Comparison of ENCODE assay signal across 8 cellular contexts in genomic region chr10:132363921-132364593, GRCh38. TPM values are rescaled to one million over a fixed set of nuclear protein-coding genes. Genes with fewer than 3 reads are reported as not detected.
A peak's percentile ranks its signal among the peaks of the same experiment; 100 is the strongest.
DNase-seq lines count a peak whose midpoint lies in the region; ATAC-seq and TF ChIP-seq lines count a peak whose summit lies in the region.

No MANE protein-coding gene starts in this region.

- H3K4me1 Mint-ChIP-seq in endodermal cell, result no peaks in the 10 kb centered on the region

- no peak overlapping the region for H3K4me3 ChIP-seq in Jurkat, Clone E6-1 (ENCODE audit: low read length)
- H3K4me3 ChIP-seq in endodermal cell (ENCODE audit: low read length) (no peak overlapping the region), neuronal stem cell (ENCODE audit: low read length in 2 of 2) (peak overlapping the region in 1 of 2 donors; percentile 1), foreskin fibroblast (ENCODE audit: low read depth in 1 of 2, low read length in 2 of 2) (no peak overlapping the region)

- TF ChIP-seq CTCF in GM10266 (IDR thresholded peaks at IDR 0.05; ENCODE audit: control insufficient read depth, insufficient read depth, low read depth, missing control alignments), result no peak
- TF ChIP-seq CTCF in endodermal cell (conservative IDR thresholded peaks at IDR 0.05), result no peak
- TF ChIP-seq CTCF in foreskin fibroblast (IDR thresholded peaks at IDR 0.05; ENCODE audit: low read depth, low read length), result no peak

- 53 to 54% methylated on average over 5 to 14 of the region's 16 CpGs for WGBS in endodermal cell (ENCODE audit: insufficient coverage in 1 of 2, insufficient read length in 1 of 2), 2 experiments
- WGBS in neuronal stem cell (ENCODE audit: extremely low coverage in 2 of 2, insufficient read length in 2 of 2, insufficient replicate concordance in 1 of 2), 2 donors, result 100% methylated on average over 4 to 5 of the region's 16 CpGs

- H3K27ac ChIP-seq in endodermal cell (ENCODE audit: low read depth, low read length) (no peak overlapping the region), neuronal stem cell (replicated peaks; ENCODE audit: low read length) (no peak overlapping the region)

- no peak overlapping the region for H2BK120ac ChIP-seq in neuronal stem cell (ENCODE audit: low read depth, low read length)

- no peaks in the 10 kb centered on the region for H3K79me1 ChIP-seq in neuronal stem cell (ENCODE audit: low read depth, low read length)

- no peaks in the 10 kb centered on the region for H3K27me3 Mint-ChIP-seq in endodermal cell (ENCODE audit: insufficient read depth)

- no peak overlapping the region for H3K14ac ChIP-seq in neuronal stem cell (ENCODE audit: low read length)

- peak overlapping the region; percentile 1 for H3K23ac ChIP-seq in neuronal stem cell (ENCODE audit: low read depth, low read length, poor library complexity)

- no peak overlapping the region for H3K4ac ChIP-seq in neuronal stem cell (ENCODE audit: low read length)

- peaks cover 7% of the 10 kb centered on the region for H3K9me3 Mint-ChIP-seq in endodermal cell

- no peak overlapping the region for H3K4me2 ChIP-seq in neuronal stem cell (ENCODE audit: insufficient read depth, low read length, poor library complexity, severe bottlenecking)

- no peak overlapping the region for H2BK12ac ChIP-seq in neuronal stem cell (ENCODE audit: low read length)

- DNase-seq in GM10266 (ENCODE audit: extremely low spot score) (peak; percentile 76), endodermal cell (peak; percentile 91), neuronal stem cell (ENCODE audit: low spot score) (peak; percentile 55), foreskin fibroblast (no peak), NCI-H1436 (lab: John Stamatoyannopoulos, UW) (no peak)
- DNase-seq in Jurkat, Clone E6-1 (ENCODE audit: low read depth, low spot score), result peak; percentile 32

- no peak overlapping the region for H2BK5ac ChIP-seq in neuronal stem cell (ENCODE audit: low read length)

- no peak overlapping the region for H2BK15ac ChIP-seq in neuronal stem cell (ENCODE audit: low read length)

- no peaks in the 10 kb centered on the region for H3K36me3 ChIP-seq in endodermal cell (ENCODE audit: control insufficient read depth, insufficient read depth, low read length)
- H3K36me3 ChIP-seq in neuronal stem cell (replicated peaks in 1 of 2; ENCODE audit: control insufficient read depth in 2 of 2, insufficient read depth in 2 of 2, low read length in 2 of 2), result peaks cover 8 to 32% of the 10 kb centered on the region in 2 donors

- no peak overlapping the region for H4K91ac ChIP-seq in neuronal stem cell (ENCODE audit: low read depth, low read length, poor library complexity)

- ATAC-seq in HG03108 (IDR thresholded peaks at IDR 0.05; ENCODE audit: unreplicated experiment), result no peak
- no peak for ATAC-seq in GM18867 (IDR thresholded peaks at IDR 0.05; ENCODE audit: unreplicated experiment)

- H3K4me3 Mint-ChIP-seq in endodermal cell, result no peak overlapping the region

- no peak overlapping the region for H2AFZ ChIP-seq in neuronal stem cell (ENCODE audit: low read length)

- H2AK5ac ChIP-seq in neuronal stem cell (ENCODE audit: low read depth, low read length), result no peak overlapping the region

- H3K4me1 ChIP-seq in endodermal cell (ENCODE audit: control insufficient read depth, insufficient read depth, low read length) (no peaks in the 10 kb centered on the region), neuronal stem cell (ENCODE audit: control insufficient read depth in 2 of 2, insufficient read depth in 1 of 2, low read depth in 1 of 2, low read length in 2 of 2) (no peaks in the 10 kb centered on the region)

- no peaks in the 10 kb centered on the region for H3K9me3 ChIP-seq in endodermal cell (ENCODE audit: control insufficient read depth, low read length)
- peaks cover 0 to 4% of the 10 kb centered on the region in 2 donors for H3K9me3 ChIP-seq in neuronal stem cell (replicated peaks in 1 of 2; ENCODE audit: control insufficient read depth in 2 of 2, insufficient read depth in 1 of 2, low read depth in 1 of 2, low read length in 2 of 2)

- no peak overlapping the region for H3K18ac ChIP-seq in neuronal stem cell (ENCODE audit: low read length)

- H3K36me3 Mint-ChIP-seq in endodermal cell (ENCODE audit: low read depth), result peaks cover 21% of the 10 kb centered on the region

- no peaks in the 10 kb centered on the region for H3K27me3 ChIP-seq in endodermal cell (ENCODE audit: control insufficient read depth, insufficient read depth, low read length, poor library complexity, severe bottlenecking)
- no peaks in the 10 kb centered on the region for H3K27me3 ChIP-seq in neuronal stem cell (ENCODE audit: control insufficient read depth in 3 of 3, insufficient read depth in 3 of 3, low read depth in 1 of 3, low read length in 3 of 3)

- peak overlapping the region; percentile 0 for H4K8ac ChIP-seq in neuronal stem cell (ENCODE audit: low read depth, low read length)

- H3K9ac ChIP-seq in endodermal cell (ENCODE audit: extremely low read depth, low read length, poor library complexity, severe bottlenecking) (no peak overlapping the region), neuronal stem cell (ENCODE audit: low read depth, low read length, poor library complexity) (peak overlapping the region; percentile 1)

- H3K27ac Mint-ChIP-seq in endodermal cell, result no peak overlapping the region

RNA-seq across cellular contexts. Expression of gene LRRC27, which starts 32.1 kb away (rescaled TPM):
- polyA plus RNA-seq in Jurkat, Clone E6-1 (2012; ENCODE audit: insufficient read depth, insufficient read length), result 12.3 TPM
- total RNA-seq in endodermal cell, result 10 to 100 TPM; 10.3 to 14.6 TPM
- 12.8 TPM for polyA plus RNA-seq in endodermal cell (2013, experiment 1 of 2)
- polyA plus RNA-seq in endodermal cell (2013, experiment 2 of 2), result 12.3 TPM
- polyA plus RNA-seq in neuronal stem cell (2013, experiment 1 of 2), result 12.6 TPM
- 11.2 TPM for polyA plus RNA-seq in neuronal stem cell (2013, experiment 2 of 2)

RNA-seq across cellular contexts. Expression of gene PWWP2B, which starts 32.9 kb away (rescaled TPM):
- polyA plus RNA-seq in Jurkat, Clone E6-1 (2012; ENCODE audit: insufficient read depth, insufficient read length), result 6.6 TPM
- 10 to 100 TPM; 11.4 to 13.9 TPM for total RNA-seq in endodermal cell
- polyA plus RNA-seq in endodermal cell (2013, experiment 1 of 2), result 7.5 TPM
- 6.7 TPM for polyA plus RNA-seq in endodermal cell (2013, experiment 2 of 2)
- 2.1 TPM for polyA plus RNA-seq in neuronal stem cell (2013, experiment 1 of 2)
- 2.0 TPM for polyA plus RNA-seq in neuronal stem cell (2013, experiment 2 of 2)

RNA-seq across cellular contexts. Expression of gene STK32C, which starts 56.3 kb away (rescaled TPM):
- polyA plus RNA-seq in Jurkat, Clone E6-1 (2012; ENCODE audit: insufficient read depth, insufficient read length), result 19.2 TPM
- total RNA-seq in endodermal cell, result 1 to 10 TPM; 8.4 to 9.9 TPM
- polyA plus RNA-seq in endodermal cell (2013, experiment 1 of 2), result 20.9 TPM
- 18.8 TPM for polyA plus RNA-seq in endodermal cell (2013, experiment 2 of 2)
- 20.6 TPM for polyA plus RNA-seq in neuronal stem cell (2013, experiment 1 of 2)
- polyA plus RNA-seq in neuronal stem cell (2013, experiment 2 of 2), result 21.2 TPM

Comparison
In these comparisons a context has a peak if more than half of its experiments do, and no peak if none do; other contexts are left out.
1. DNase-seq: peak in GM10266 (single experiment), Jurkat, Clone E6-1 (single experiment), endodermal cell (single experiment) and neuronal stem cell (single experiment); none in foreskin fibroblast (0 of 2) and NCI-H1436 (single experiment).